11 cellular contexts compared by ENCODE assay signal in genomic region chr4:72290737-72291136, GRCh38.
"Had no signal": no experiment of that assay in that cellular context is flagged by ENCODE, and none has a peak within 500 bp of the region (broad histone marks: within the 10 kb centered on the region; RNA-seq: fewer than 3 reads in every experiment).

No MANE protein-coding gene starts in this region.

- H3K36me3 ChIP-seq: HAP-1 had no signal

- H3K9ac ChIP-seq: GM23248 had no signal

- H3K9me3 ChIP-seq: HAP-1 had no signal

- H3K27ac Mint-ChIP-seq: GM23338, H9, HFFc6 had no signal

- ATAC-seq: GM23338, HCT116 had no signal

- H3K4me1 ChIP-seq: HAP-1 had no signal

- H3K4me3 ChIP-seq: GM23248, GM23338, HAP-1 had no signal

- H3K4me1 Mint-ChIP-seq: GM23338, H9 had no signal

- H3K27ac ChIP-seq: GM23248 had no signal

- DNase-seq: GM23248, GOT3, H7, H9, HCEC 1CT, HFFc6 had no signal

- FAIRE-seq: H1, H54 had no signal

- H3K4me2 ChIP-seq: GM23338 had no signal

- H3K9me3 Mint-ChIP-seq: HFFc6 had no signal

- H2AFZ ChIP-seq: GM23248, GM23338 had no signal

- H3K4me3 Mint-ChIP-seq: GM23338, H9, HFFc6 had no signal
